In the genomic region with DNA sequence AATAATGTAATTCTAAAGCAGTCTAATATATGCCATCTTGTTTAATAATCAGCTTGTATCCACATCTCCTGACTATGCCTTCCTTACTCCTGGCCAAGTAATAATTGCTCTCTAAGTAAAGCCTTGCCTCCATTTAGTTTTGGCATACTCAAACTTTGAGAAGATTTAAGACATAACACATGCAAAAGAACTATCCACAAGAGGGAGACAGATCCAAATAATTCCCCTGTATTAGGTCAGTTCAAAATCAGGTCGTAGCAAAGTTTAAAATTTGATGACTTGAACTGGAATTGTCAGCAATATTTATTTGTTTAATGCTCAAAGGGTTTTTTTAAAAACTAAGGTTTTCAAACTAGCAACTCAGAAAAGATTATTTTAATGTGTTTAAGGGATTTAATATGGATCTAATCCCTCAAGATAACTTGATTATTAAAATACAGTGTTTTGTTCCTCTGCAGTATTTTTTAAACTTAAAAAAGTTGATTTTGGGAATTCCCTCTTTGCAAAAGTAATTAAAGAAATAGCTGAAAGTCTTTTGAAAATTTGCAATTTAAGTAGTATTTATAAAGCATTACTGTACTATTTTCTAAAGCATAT, we compare ENCODE assay signal across 8 cellular contexts.
A peak's percentile ranks its signal among the peaks of the same experiment; 100 is the strongest.
DNase-seq lines count a peak whose midpoint lies in the region; ATAC-seq and TF ChIP-seq lines count a peak whose summit lies in the region.

No MANE protein-coding gene starts in this region.

- intact Hi-C loops in CD8-positive, alpha-beta T cell (cut with DNase I, micrococcal nuclease), result no loop called here

- H3K36me3 ChIP-seq in liver (ENCODE audit: control insufficient read depth in 4 of 4, insufficient read depth in 3 of 4, low read depth in 1 of 4, low read length in 3 of 4), result no peaks in the 10 kb centered on the region
- no peaks in the 10 kb centered on the region for H3K36me3 ChIP-seq in CD8-positive, alpha-beta T cell (ENCODE audit: insufficient read depth, low read length)

- H3K27ac ChIP-seq in liver (ENCODE audit: low read depth in 1 of 2, low read length in 2 of 2), result no peak overlapping the region
- H3K27ac ChIP-seq in CD8-positive, alpha-beta T cell (ENCODE audit: low read depth, low read length), result no peak overlapping the region

- H3K4me1 Mint-ChIP-seq in T-cell, result no peaks in the 10 kb centered on the region
- no peaks in the 10 kb centered on the region for H3K4me1 Mint-ChIP-seq in CD8-positive, alpha-beta T cell (ENCODE audit: low read depth)

- POLR2A ChIA-PET in T-cell (lab: Charles Lee), result no interaction called here
- POLR2A ChIA-PET in CD8-positive, alpha-beta T cell (lab: Charles Lee), result no interaction called here

- ATAC-seq in GM18520 (IDR thresholded peaks at IDR 0.05; ENCODE audit: unreplicated experiment) (no peak), HG03439 (IDR thresholded peaks at IDR 0.05; ENCODE audit: unreplicated experiment) (no peak), T-cell (replicated peaks in 1 of 4) (no peak)
- no peak for ATAC-seq in CD8-positive, alpha-beta T cell

- WGBS in liver, result 11% methylated on average over 1 of the region's 1 CpG

- CTCF ChIA-PET in T-cell (lab: Charles Lee), result no interaction called here
- CTCF ChIA-PET in CD8-positive, alpha-beta T cell (lab: Charles Lee), result interaction anchor here (0.6 kb wide), 1 partner anchor 609 kb away, joined by 3 read pairs; no protein-coding TSS in a partner anchor

- H3K4me3 ChIP-seq in liver (ENCODE audit: low read depth in 1 of 3, low read length in 3 of 3), result no peak overlapping the region
- H3K4me3 ChIP-seq in CD8-positive, alpha-beta T cell (ENCODE audit: low read depth, low read length), result no peak overlapping the region

- peak; percentile 72 to 74 for TF ChIP-seq RAD21 in liver (IDR thresholded peaks at IDR 0.05)

- no peak overlapping the region for H3K9ac ChIP-seq in liver (ENCODE audit: low read depth in 1 of 2, low read length in 2 of 2)

- no peaks in the 10 kb centered on the region for H3K9me3 ChIP-seq in liver (ENCODE audit: control insufficient read depth in 4 of 4, low read length in 3 of 4)
- H3K9me3 ChIP-seq in CD8-positive, alpha-beta T cell (ENCODE audit: low read length), result no peaks in the 10 kb centered on the region

- no peaks in the 10 kb centered on the region for H3K9me3 Mint-ChIP-seq in T-cell
- H3K9me3 Mint-ChIP-seq in CD8-positive, alpha-beta T cell, result no peaks in the 10 kb centered on the region

- DNase-seq in DMS114 treated with DMSO at 0.1 percent for 48 hours (lab: John Stamatoyannopoulos, UW; ENCODE audit: unreplicated experiment) (peak; percentile 48), LHCN-M2 (ENCODE audit: low read depth) (peak; percentile 65), astrocyte of the hippocampus (ENCODE audit: low read depth, low spot score) (peak; percentile 68), T-cell (no peak)
- no peak for DNase-seq in CD8-positive, alpha-beta T cell

- peak; percentile 49 for TF ChIP-seq CTCF in liver (IDR thresholded peaks at IDR 0.05; ENCODE audit: low read depth, low read length, missing input control)
- TF ChIP-seq CTCF in CD8-positive, alpha-beta T cell (IDR thresholded peaks at IDR 0.05), result no peak

- no peak overlapping the region for H3K4me3 Mint-ChIP-seq in T-cell
- no peak overlapping the region for H3K4me3 Mint-ChIP-seq in CD8-positive, alpha-beta T cell

- H3K27me3 Mint-ChIP-seq in T-cell, result no peaks in the 10 kb centered on the region
- no peaks in the 10 kb centered on the region for H3K27me3 Mint-ChIP-seq in CD8-positive, alpha-beta T cell (ENCODE audit: low read depth)

- no peaks in the 10 kb centered on the region for H3K4me1 ChIP-seq in liver (ENCODE audit: control insufficient read depth in 4 of 4, insufficient read depth in 4 of 4, low read length in 3 of 4)
- no peaks in the 10 kb centered on the region for H3K4me1 ChIP-seq in CD8-positive, alpha-beta T cell (ENCODE audit: insufficient read depth, low read length)

- no peaks in the 10 kb centered on the region for H3K36me3 Mint-ChIP-seq in T-cell
- no peaks in the 10 kb centered on the region for H3K36me3 Mint-ChIP-seq in CD8-positive, alpha-beta T cell

- H3K27ac Mint-ChIP-seq in T-cell, result no peak overlapping the region
- no peak overlapping the region for H3K27ac Mint-ChIP-seq in CD8-positive, alpha-beta T cell

- H3K27me3 ChIP-seq in liver (ENCODE audit: control insufficient read depth in 4 of 4, insufficient read depth in 4 of 4, low read length in 3 of 4), result peaks cover 0 to 2% (median 0%) of the 10 kb centered on the region in 4 donors
- no peaks in the 10 kb centered on the region for H3K27me3 ChIP-seq in CD8-positive, alpha-beta T cell (ENCODE audit: insufficient read depth, low read length)

TF ChIP-seq in liver, 16 proteins besides CTCF, POLR2A, EP300 and RAD21:
- TF ChIP-seq TAF1 (conservative IDR thresholded peaks at IDR 0.05), result no peak
- no peak for TF ChIP-seq EGR1 (IDR thresholded peaks at IDR 0.05; ENCODE audit: low read depth in 2 of 2)
- no peak for TF ChIP-seq HNF4G (IDR thresholded peaks at IDR 0.05)
- TF ChIP-seq, protein P1, sequence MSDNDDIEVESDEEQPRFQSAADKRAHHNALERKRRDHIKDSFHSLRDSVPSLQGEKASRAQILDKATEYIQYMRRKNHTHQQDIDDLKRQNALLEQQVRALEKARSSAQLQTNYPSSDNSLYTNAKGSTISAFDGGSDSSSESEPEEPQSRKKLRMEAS (IDR thresholded peaks at IDR 0.05), result no peak
- no peak for TF ChIP-seq ATF3 (IDR thresholded peaks at IDR 0.05)
- no peak for TF ChIP-seq REST (IDR thresholded peaks at IDR 0.05)
- no peak for TF ChIP-seq HNF4A (conservative IDR thresholded peaks at IDR 0.05)
- no peak for TF ChIP-seq ZBTB33 (IDR thresholded peaks at IDR 0.05)
- TF ChIP-seq RXRA (IDR thresholded peaks at IDR 0.05), result no peak
- TF ChIP-seq SP1 (IDR thresholded peaks at IDR 0.05), result no peak
- no peak for TF ChIP-seq FOXA2 (IDR thresholded peaks at IDR 0.05)
- TF ChIP-seq YY1 (IDR thresholded peaks at IDR 0.05), result no peak
- no peak for TF ChIP-seq JUND (IDR thresholded peaks at IDR 0.05)
- no peak for TF ChIP-seq NR2F2 (IDR thresholded peaks at IDR 0.05)
- TF ChIP-seq FOXA1 (IDR thresholded peaks at IDR 0.05), result no peak
- no peak for TF ChIP-seq GABPA (IDR thresholded peaks at IDR 0.05 in 1 of 2, conservative IDR thresholded peaks at IDR 0.05 in 1 of 2)

Comparison
In these comparisons a context has a peak if more than half of its experiments do, and no peak if none do; other contexts are left out.
1. DNase-seq: peak in DMS114 treated with DMSO at 0.1 percent for 48 hours (single experiment), LHCN-M2 (single experiment) and astrocyte of the hippocampus (single experiment); none in T-cell (0 of 34) and CD8-positive, alpha-beta T cell (0 of 7).